ENCODE assay signal across 9 cellular contexts in the genomic region with DNA sequence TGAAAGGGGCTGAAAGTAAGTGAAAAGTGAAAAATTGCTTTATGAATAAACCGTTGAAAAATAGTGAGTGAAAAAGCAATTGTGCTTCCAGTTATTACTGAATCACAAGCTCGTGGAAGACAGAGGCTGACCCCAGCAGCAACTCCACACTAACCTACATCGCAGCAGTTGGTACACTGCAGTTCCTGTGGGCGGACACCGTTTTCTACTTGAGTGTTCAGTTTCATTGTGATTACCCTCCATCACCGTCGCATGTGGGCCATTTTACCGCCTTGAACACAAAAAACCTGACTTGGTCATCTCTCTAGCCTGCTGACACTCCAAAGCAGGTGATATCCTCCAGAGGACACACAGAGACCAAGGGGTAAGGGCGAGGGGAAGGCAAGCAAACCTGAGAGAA. TPM values are rescaled to one million over a fixed set of nuclear protein-coding genes. Genes with fewer than 3 reads are reported as not detected.
A peak's percentile ranks its signal among the peaks of the same experiment; 100 is the strongest.
DNase-seq lines count a peak whose midpoint lies in the region; ATAC-seq and TF ChIP-seq lines count a peak whose summit lies in the region.
"Had no signal": no experiment of that assay in that cellular context is flagged by ENCODE, and none has a peak within 500 bp of the region (broad histone marks: within the 10 kb centered on the region; RNA-seq: fewer than 3 reads in every experiment).

No MANE protein-coding gene starts in this region.

- peaks cover 4% of the 10 kb centered on the region for H3K27me3 Mint-ChIP-seq in endodermal cell (ENCODE audit: insufficient read depth)

- H3K27me3 ChIP-seq in mammary epithelial cell (ENCODE audit: insufficient read depth, low read length), result no peaks in the 10 kb centered on the region
- H3K27me3 ChIP-seq in heart left ventricle, result no peaks in the 10 kb centered on the region
- H3K27me3 ChIP-seq in endodermal cell (ENCODE audit: control insufficient read depth, insufficient read depth, low read length, poor library complexity, severe bottlenecking), result no peaks in the 10 kb centered on the region

- CTCF ChIA-PET in mammary epithelial cell (lab: Charles Lee; ENCODE audit: low non-redundant PET), result no interaction called here

- WGBS in mammary epithelial cell (ENCODE audit: low coverage, missing lambda C conversion rate), result 97% methylated on average over 9 of the region's 9 CpGs
- 91 to 96% (median 94%) methylated on average over 9 of the region's 9 CpGs for WGBS in heart left ventricle, 4 donors
- 91 to 93% methylated on average over 9 of the region's 9 CpGs for WGBS in endodermal cell (ENCODE audit: insufficient coverage in 1 of 2, insufficient read length in 1 of 2), 2 experiments

- no peaks in the 10 kb centered on the region for H3K4me1 Mint-ChIP-seq in endodermal cell

- H3K4me3 ChIP-seq in mammary epithelial cell (replicated peaks in 1 of 3; ENCODE audit: insufficient read depth in 1 of 3, low read depth in 2 of 3, low read length in 3 of 3), result no peak overlapping the region
- H3K4me3 ChIP-seq in heart left ventricle, result peak overlapping the region in 1 of 12 donors; percentile 15
- H3K4me3 ChIP-seq in endodermal cell (ENCODE audit: low read length), result no peak overlapping the region

- no TSS peak for BruUV-seq in mammary epithelial cell (replicated peaks; lab: Mats Ljungman, UMichigan)

- H3K4me1 ChIP-seq in mammary epithelial cell (ENCODE audit: insufficient read depth, low read length) (peaks cover 20% of the 10 kb centered on the region), heart left ventricle (peaks cover 0 to 73% (median 0%) of the 10 kb centered on the region in 12 donors), endodermal cell (ENCODE audit: control insufficient read depth, insufficient read depth, low read length) (no peaks in the 10 kb centered on the region)

- TF ChIP-seq CTCF in mammary epithelial cell (conservative IDR thresholded peaks at IDR 0.05 in 1 of 2, IDR thresholded peaks at IDR 0.05 in 1 of 2; ENCODE audit: extremely low read depth in 1 of 2, insufficient read depth in 1 of 2, low read depth in 1 of 2, low read length in 2 of 2), result no peak
- no peak for TF ChIP-seq CTCF in heart left ventricle (IDR thresholded peaks at IDR 0.05)
- no peak for TF ChIP-seq CTCF in endodermal cell (conservative IDR thresholded peaks at IDR 0.05)

- no peaks in the 10 kb centered on the region for H3K9me3 Mint-ChIP-seq in endodermal cell

- H4K20me1 ChIP-seq in mammary epithelial cell (ENCODE audit: insufficient read depth, low read length), result no peaks in the 10 kb centered on the region

- H3K27ac ChIP-seq in mammary epithelial cell (ENCODE audit: insufficient read depth, low read depth, low read length), result no peak overlapping the region
- peak overlapping the region in 1 of 12 donors; percentile 61 for H3K27ac ChIP-seq in heart left ventricle
- no peak overlapping the region for H3K27ac ChIP-seq in endodermal cell (ENCODE audit: low read depth, low read length)

- no peak overlapping the region for H3K9ac ChIP-seq in mammary epithelial cell (ENCODE audit: insufficient read depth, low read length)
- no peak overlapping the region for H3K9ac ChIP-seq in endodermal cell (ENCODE audit: extremely low read depth, low read length, poor library complexity, severe bottlenecking)

- dilution Hi-C loops in mammary epithelial cell (cut with HindIII; ENCODE audit: low sequenced_read_pairs), result no loop called here

- intact Hi-C loops in mammary epithelial cell (cut with micrococcal nuclease), result no loop called here
- intact Hi-C loops in heart left ventricle (cut with DNase I), result no loop called here

- no peak overlapping the region for H3K4me3 Mint-ChIP-seq in endodermal cell

- ATAC-seq in GM19025 (IDR thresholded peaks at IDR 0.05; ENCODE audit: low read depth, unreplicated experiment) (peak; percentile 79), HG02870 (IDR thresholded peaks at IDR 0.05; ENCODE audit: unreplicated experiment) (peak; percentile 93), heart left ventricle (no peak)

- TF ChIP-seq POLR2A in heart left ventricle (IDR thresholded peaks at IDR 0.05), result no peak

- H2AFZ ChIP-seq in mammary epithelial cell (ENCODE audit: low read depth, low read length), result no peak overlapping the region

- no peaks in the 10 kb centered on the region for H3K9me3 ChIP-seq in mammary epithelial cell (replicated peaks; ENCODE audit: insufficient read depth, low read length)
- no peaks in the 10 kb centered on the region for H3K9me3 ChIP-seq in heart left ventricle
- no peaks in the 10 kb centered on the region for H3K9me3 ChIP-seq in endodermal cell (ENCODE audit: control insufficient read depth, low read length)

- H3K4me2 ChIP-seq in mammary epithelial cell (ENCODE audit: insufficient read depth, low read depth, low read length), result no peak overlapping the region

- no peaks in the 10 kb centered on the region for H3K79me2 ChIP-seq in mammary epithelial cell (ENCODE audit: insufficient read depth, low read length)

- H3K36me3 Mint-ChIP-seq in endodermal cell (ENCODE audit: low read depth), result peaks cover 2% of the 10 kb centered on the region

- peak; percentile 48 to 49 for DNase-seq in activated CD4-positive, alpha-beta T cell treated with anti-CD3 and anti-CD28 coated beads for 4 hours
- DNase-seq in stimulated activated CD4-positive, alpha-beta T cell treated with anti-CD3 and anti-CD28 coated beads, Interleukin-2, amount 100 ng/mL, for 24 hours, result peak; percentile 75 to 76
- DNase-seq in mammary epithelial cell, result no peak
- no peak for DNase-seq in heart left ventricle
- no peak for DNase-seq in HuH-7 (ENCODE audit: low spot score)
- DNase-seq in endodermal cell, result no peak
- DNase-seq: glutamatergic neuron had no signal

- H3K27ac Mint-ChIP-seq in endodermal cell, result no peak overlapping the region

- H3K36me3 ChIP-seq in mammary epithelial cell (ENCODE audit: insufficient read depth, low read length) (no peaks in the 10 kb centered on the region), heart left ventricle (peaks cover 0 to 2% (median 0%) of the 10 kb centered on the region in 9 donors), endodermal cell (ENCODE audit: control insufficient read depth, insufficient read depth, low read length) (peaks cover 7% of the 10 kb centered on the region)

- in situ Hi-C loops in mammary epithelial cell (cut with MboI; ENCODE audit: low sequenced_read_pairs in 2 of 2), result no loop called here

RNA-seq across cellular contexts. Expression of gene PRDM1, which starts 28.4 kb away (rescaled TPM):
- 10 to 100 TPM in 1 of 2 donors, 1 to 10 TPM in 1; 5.7 to 17.7 TPM for total RNA-seq in mammary epithelial cell
- 3.2 TPM for polyA plus RNA-seq in mammary epithelial cell
- 20.5 TPM for polyA minus RNA-seq in mammary epithelial cell
- 10 to 100 TPM in 1 of 9 donors, 1 to 10 TPM in 8; 1.0 to 10.8 (median 1.7) TPM for total RNA-seq in heart left ventricle
- under 1 TPM; 0.36 to 0.53 TPM for polyA plus RNA-seq in heart left ventricle
- total RNA-seq in endodermal cell, result 10 to 100 TPM; 54.0 to 74.3 TPM
- 6.9 TPM for polyA plus RNA-seq in endodermal cell (2013, experiment 1 of 2)
- polyA plus RNA-seq in endodermal cell (2013, experiment 2 of 2), result 8.0 TPM

Comparison
In these comparisons a context has a peak if more than half of its experiments do, and no peak if none do; other contexts are left out.
1. ATAC-seq: peak in GM19025 (single experiment) and HG02870 (single experiment); none in heart left ventricle (0 of 4).
2. DNase-seq: peak in activated CD4-positive, alpha-beta T cell treated with anti-CD3 and anti-CD28 coated beads for 4 hours (2 of 2) and stimulated activated CD4-positive, alpha-beta T cell treated with anti-CD3 and anti-CD28 coated beads, Interleukin-2, amount 100 ng/mL, for 24 hours (2 of 2); none in mammary epithelial cell (single experiment), heart left ventricle (0 of 5), HuH-7 (single experiment) and endodermal cell (single experiment).